In the genomic region with DNA sequence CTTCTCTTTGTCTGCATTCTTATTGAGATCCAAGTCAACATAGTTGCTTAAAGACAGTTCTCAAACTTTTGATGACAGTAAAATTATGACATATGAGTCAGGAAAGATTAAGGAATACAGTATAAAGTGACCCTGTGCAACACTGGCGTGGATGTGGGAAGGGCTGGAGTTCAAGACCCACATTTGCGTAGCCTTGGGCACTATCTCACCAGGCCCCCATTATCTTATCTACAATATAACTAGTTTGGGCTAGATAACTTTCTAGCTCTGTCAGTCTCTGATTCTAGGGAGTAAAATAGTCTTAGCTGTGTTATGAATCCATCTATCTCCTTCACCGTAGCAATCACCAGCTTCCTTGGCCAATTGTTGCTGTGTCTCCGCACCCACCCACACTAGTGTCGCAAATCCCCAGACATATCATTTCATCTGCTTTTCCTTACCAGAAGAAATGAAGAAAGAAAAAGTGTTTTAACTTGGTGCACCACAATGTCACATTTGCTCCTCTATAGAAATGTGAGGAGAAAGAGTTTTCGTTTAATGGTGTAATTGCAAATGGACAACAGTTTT, we compare ENCODE assay signal across 17 cellular contexts. TPM values are rescaled to one million over a fixed set of nuclear protein-coding genes. Genes with fewer than 3 reads are reported as not detected.
"Had no signal": no experiment of that assay in that cellular context is flagged by ENCODE, and none has a peak within 500 bp of the region (broad histone marks: within the 10 kb centered on the region; RNA-seq: fewer than 3 reads in every experiment).

No MANE protein-coding gene starts in this region.

- H3K27me3 ChIP-seq: right lobe of liver, suprapubic skin had no signal

- DNase-seq: activated CD4-positive, CD25-positive, alpha-beta regulatory T cell; activated effector memory CD4-positive, alpha-beta T cell treated with anti-CD3 and anti-CD28 coated beads, Interleukin-2, amount 50 U/mL, for 16 hours; activated T-cell treated with anti-CD3 and anti-CD28 coated beads, Interleukin-2, amount 50 U/mL, for 24 hours; cortex of kidney; effector CD8-positive, alpha-beta T cell; immature natural killer cell; mammary epithelial cell; right lobe of liver; SIG-M5; stimulated activated CD4-positive, alpha-beta T cell treated with anti-CD3 and anti-CD28 coated beads, Interleukin-12 subunit alpha, Interleukin-12 subunit beta, amount 100 ng/mL, for 4 hours; stimulated activated CD4-positive, alpha-beta T cell treated with anti-CD3 and anti-CD28 coated beads, Interleukin-2, amount 100 ng/mL, for 48 hours; stimulated activated naive CD4-positive, alpha-beta T cell treated with Interleukin-2 at 50 U/mL for 16 hours; T-helper 2 cell had no signal

- H3K27ac Mint-ChIP-seq: activated naive CD4-positive, alpha-beta T cell treated with anti-CD3 and anti-CD28 coated beads, Interleukin-2, amount 50 U/mL, for 72 hours; activated T-cell treated with anti-CD3 and anti-CD28 coated beads, Interleukin-2, amount 50 U/mL, for 24 hours had no signal

- H3K36me3 Mint-ChIP-seq: activated naive CD4-positive, alpha-beta T cell treated with anti-CD3 and anti-CD28 coated beads, Interleukin-2, amount 50 U/mL, for 72 hours; immature natural killer cell had no signal

- H3K27ac ChIP-seq: suprapubic skin had no signal

- H3K4me3 Mint-ChIP-seq: activated T-cell treated with anti-CD3 and anti-CD28 coated beads, Interleukin-2, amount 50 U/mL, for 24 hours; immature natural killer cell had no signal

- H3K9me3 ChIP-seq: right lobe of liver, suprapubic skin had no signal

- ATAC-seq: activated naive CD4-positive, alpha-beta T cell treated with anti-CD3 and anti-CD28 coated beads, Interleukin-2, amount 50 U/mL, for 72 hours had no signal

- H3K9me3 Mint-ChIP-seq: activated naive CD4-positive, alpha-beta T cell treated with anti-CD3 and anti-CD28 coated beads, Interleukin-2, amount 50 U/mL, for 72 hours; activated T-cell treated with anti-CD3 and anti-CD28 coated beads, Interleukin-2, amount 50 U/mL, for 24 hours; immature natural killer cell had no signal

- H3K36me3 ChIP-seq: right lobe of liver, suprapubic skin had no signal

- H3K4me3 ChIP-seq: right lobe of liver, suprapubic skin had no signal

- H3K4me1 ChIP-seq: right lobe of liver, suprapubic skin had no signal

RNA-seq across cellular contexts. Expression of a gene that starts 14.9 kb away (rescaled TPM):
- total RNA-seq: activated naive CD4-positive, alpha-beta T cell treated with anti-CD3 and anti-CD28 coated beads, Interleukin-2, amount 50 U/mL, for 72 hours; glomerular endothelial cell; mammary epithelial cell; ureter had no signal
- polyA plus RNA-seq: immature natural killer cell, mammary epithelial cell had no signal
